Comparison of ENCODE assay signal across 8 cellular contexts in genomic region chr17:17824119-17824779, GRCh38. TPM values are rescaled to one million over a fixed set of nuclear protein-coding genes. Genes with fewer than 3 reads are reported as not detected.
DNase-seq lines count a peak whose midpoint lies in the region; ATAC-seq and TF ChIP-seq lines count a peak whose summit lies in the region.

No MANE protein-coding gene starts in this region.

- no peaks in the 10 kb centered on the region for H3K9me3 Mint-ChIP-seq in activated CD4-positive, alpha-beta T cell treated with anti-CD3 and anti-CD28 coated beads, Interleukin-2, amount 10 ng/mL, durations not matched to agents 7 days and 5 days

- POLR2A ChIA-PET in activated CD4-positive, alpha-beta T cell treated with anti-CD3 and anti-CD28 coated beads, Interleukin-2, amount 10 ng/mL, durations not matched to agents 7 days and 5 days (lab: Charles Lee) = interaction anchor here (0.8 kb wide), 1 partner anchor 12 kb away, joined by 6 read pairs; the partner anchor contains the start of gene SREBF1

- CTCF ChIA-PET in activated CD4-positive, alpha-beta T cell treated with anti-CD3 and anti-CD28 coated beads, Interleukin-2, amount 10 ng/mL, durations not matched to agents 7 days and 5 days (lab: Charles Lee) = interaction anchor here (0.8 kb wide), 1 partner anchor 171 kb away, joined by 3 read pairs; no protein-coding TSS in a partner anchor

- H3K4me3 ChIP-seq in Jurkat, Clone E6-1 (ENCODE audit: low read length) = peak overlapping the region; percentile 55
- H3K4me3 ChIP-seq in right lobe of liver = peak overlapping the region; percentile 15 to 39 (median 33)
- H3K4me3 ChIP-seq in thyroid gland (replicated peaks in 1 of 3) = peak overlapping the region in 1 of 3 donors; percentile 26

- TF ChIP-seq CTCF in right lobe of liver (IDR thresholded peaks at IDR 0.05) = no peak
- TF ChIP-seq CTCF in thyroid gland (IDR thresholded peaks at IDR 0.05) = no peak

- no peaks in the 10 kb centered on the region for H3K27me3 Mint-ChIP-seq in activated CD4-positive, alpha-beta T cell treated with anti-CD3 and anti-CD28 coated beads, Interleukin-2, amount 10 ng/mL, durations not matched to agents 7 days and 5 days

- 3% methylated on average over 6 of the region's 11 CpGs for WGBS in right lobe of liver (ENCODE audit: insufficient coverage, low coverage, low lambda C conversion rate, missing lambda C conversion rate)
- WGBS in thyroid gland, 2 donors = 9 to 17% methylated on average over 8 to 9 of the region's 11 CpGs

- H3K36me3 Mint-ChIP-seq in activated CD4-positive, alpha-beta T cell treated with anti-CD3 and anti-CD28 coated beads, Interleukin-2, amount 10 ng/mL, durations not matched to agents 7 days and 5 days (ENCODE audit: low read depth) = peaks cover 36% of the 10 kb centered on the region

- peak overlapping the region; percentile 93 for H3K27ac Mint-ChIP-seq in activated CD4-positive, alpha-beta T cell treated with anti-CD3 and anti-CD28 coated beads, Interleukin-2, amount 10 ng/mL, durations not matched to agents 7 days and 5 days

- H3K36me3 ChIP-seq in right lobe of liver (peaks cover 0 to 9% (median 3%) of the 10 kb centered on the region in 4 donors), thyroid gland (peaks cover 2 to 9% of the 10 kb centered on the region in 2 donors)

- H3K27ac ChIP-seq in right lobe of liver = peak overlapping the region; percentile 41 to 86 (median 84)
- H3K27ac ChIP-seq in thyroid gland = peak overlapping the region; percentile 85 to 91 (median 90)

- TF ChIP-seq POLR2A in right lobe of liver (IDR thresholded peaks at IDR 0.05) (no peak), thyroid gland (IDR thresholded peaks at IDR 0.05) (no peak)

- H3K4me1 ChIP-seq in right lobe of liver (peaks cover 0 to 78% (median 40%) of the 10 kb centered on the region in 4 donors), thyroid gland (peaks cover 41 to 68% of the 10 kb centered on the region in 2 donors)

- no peaks in the 10 kb centered on the region for H3K27me3 ChIP-seq in right lobe of liver
- H3K27me3 ChIP-seq in thyroid gland = no peaks in the 10 kb centered on the region

- no peak for ATAC-seq in right lobe of liver

- DNase-seq in activated CD4-positive, alpha-beta T cell treated with anti-CD3 and anti-CD28 coated beads, Interleukin-2, amount 10 ng/mL, durations not matched to agents 7 days and 5 days = no peak
- no peak for DNase-seq in activated CD4-positive, alpha-beta T cell treated with anti-CD3 and anti-CD28 coated beads, Interleukin-2, amount 50 U/mL, for 1 hour
- peak; percentile 39 for DNase-seq in Jurkat, Clone E6-1 (ENCODE audit: low read depth, low spot score)
- DNase-seq in astrocyte of the hippocampus (ENCODE audit: low read depth, low spot score) (peak; percentile 40), right lobe of liver (no peak), thyroid gland (peak in 1 of 2 donors; percentile 47), HuH-7 (ENCODE audit: low spot score) (no peak), HCEC 1CT (no peak)

- peak overlapping the region; percentile 69 for H3K4me3 Mint-ChIP-seq in activated CD4-positive, alpha-beta T cell treated with anti-CD3 and anti-CD28 coated beads, Interleukin-2, amount 10 ng/mL, durations not matched to agents 7 days and 5 days

- H3K4me1 Mint-ChIP-seq in activated CD4-positive, alpha-beta T cell treated with anti-CD3 and anti-CD28 coated beads, Interleukin-2, amount 10 ng/mL, durations not matched to agents 7 days and 5 days = peaks cover 89% of the 10 kb centered on the region

- intact Hi-C loops in right lobe of liver (cut with DNase I) = no loop called here
- intact Hi-C loops in thyroid gland (cut with DNase I) = no loop called here

- no peaks in the 10 kb centered on the region for H3K9me3 ChIP-seq in right lobe of liver
- no peaks in the 10 kb centered on the region for H3K9me3 ChIP-seq in thyroid gland

RNA-seq across cellular contexts. Expression of gene SREBF1, which starts 12.5 kb away (rescaled TPM):
- 100 to 1,000 TPM; 175 to 176 TPM for total RNA-seq in activated CD4-positive, alpha-beta T cell treated with anti-CD3 and anti-CD28 coated beads, Interleukin-2, amount 10 ng/mL, durations not matched to agents 7 days and 5 days
- 241 TPM for polyA plus RNA-seq in Jurkat, Clone E6-1 (2012; ENCODE audit: insufficient read depth, insufficient read length)
- total RNA-seq in right lobe of liver = 100 to 1,000 TPM in 4 of 6 experiments, 10 to 100 TPM in 2; 63.8 to 246 (median 173) TPM
- 10 to 100 TPM; 44.6 to 89.4 (median 63.0) TPM for total RNA-seq in thyroid gland

Comparison
In these comparisons a context has a peak if more than half of its experiments do, and no peak if none do; other contexts are left out.
1. DNase-seq: peak in Jurkat, Clone E6-1 (single experiment) and astrocyte of the hippocampus (single experiment); none in activated CD4-positive, alpha-beta T cell treated with anti-CD3 and anti-CD28 coated beads, Interleukin-2, amount 10 ng/mL, durations not matched to agents 7 days and 5 days (single experiment), activated CD4-positive, alpha-beta T cell treated with anti-CD3 and anti-CD28 coated beads, Interleukin-2, amount 50 U/mL, for 1 hour (single experiment), right lobe of liver (0 of 3), HuH-7 (single experiment) and HCEC 1CT (single experiment).